ENCODE assay signal across 17 cellular contexts in genomic region chr17:56751145-56751743, GRCh38.
DNase-seq lines count a peak whose midpoint lies in the region; ATAC-seq, FAIRE-seq and TF ChIP-seq lines count a peak whose summit lies in the region.
"Had no signal": no experiment of that assay in that cellular context is flagged by ENCODE, and none has a peak within 500 bp of the region (broad histone marks: within the 10 kb centered on the region; RNA-seq: fewer than 3 reads in every experiment).

No MANE protein-coding gene starts in this region.

- TF ChIP-seq CTCF in AG04450 (IDR thresholded peaks at IDR 0.05; ENCODE audit: low read depth, low read length): peak; percentile 23; the same call in 1 of the 2 replicates
- TF ChIP-seq CTCF in HCT116 (IDR thresholded peaks at IDR 0.05 in 2 of 3, conservative IDR thresholded peaks at IDR 0.05 in 1 of 3; ENCODE audit: borderline replicate concordance in 1 of 3, insufficient read depth in 1 of 3, low read depth in 2 of 3, low read length in 2 of 3): peak in 2 of 3 experiments; percentile 18 to 31; a peak in 2 of 6 replicates
- no peak for TF ChIP-seq CTCF in WTC11 (IDR thresholded peaks at IDR 0.05)
- peak; percentile 21 for TF ChIP-seq CTCF in foreskin fibroblast (IDR thresholded peaks at IDR 0.05; ENCODE audit: low read depth, low read length)
- no peak for TF ChIP-seq CTCF in pancreas (IDR thresholded peaks at IDR 0.05)

- no peak overlapping the region for H3K4me2 ChIP-seq in HCT116 (ENCODE audit: low read length)

- peaks cover 5% of the 10 kb centered on the region for H3K9me3 Mint-ChIP-seq in WTC11
- H3K9me3 Mint-ChIP-seq: neural crest cell had no signal

- H3K9me3 ChIP-seq in AG04450 (ENCODE audit: control insufficient read depth, insufficient read depth, low read length) (no peaks in the 10 kb centered on the region), HCT116 (ENCODE audit: control insufficient read depth in 1 of 2, insufficient read depth in 1 of 2, low read depth in 1 of 2, low read length in 2 of 2) (no peaks in the 10 kb centered on the region), pancreas (no peaks in the 10 kb centered on the region)

- intact Hi-C loops in HCT116 (cut with micrococcal nuclease) (no loop called here), pancreas (cut with DNase I) (no loop called here)

- DNase-seq in AG04450 (ENCODE audit: low read depth, low spot score) (no peak), HCT116 (ENCODE audit: low read depth, low spot score) (no peak), WTC11 (ENCODE audit: low spot score) (no peak), foreskin fibroblast (no peak), hypothalamus (lab: John Stamatoyannopoulos, UW) (no peak), pancreas (no peak)
- no peak for DNase-seq in activated CD8-positive, alpha-beta memory T cell treated with anti-CD3 and anti-CD28 coated beads, Interleukin-2, amount 50 U/mL, for 4 hours
- DNase-seq: activated CD4-positive, alpha-beta T cell treated with anti-CD3 and anti-CD28 coated beads for 4 hours; dorsolateral prefrontal cortex; NCI-H526; stimulated activated CD4-positive, alpha-beta T cell treated with anti-CD3 and anti-CD28 coated beads, Interleukin-15, amount 100 ng/mL, for 24 hours; stimulated activated naive CD8-positive, alpha-beta T cell treated with anti-CD3 and anti-CD28 coated beads, Interleukin-15, Interleukin-2, amounts not matched to agents 100 U/mL and 50 U/mL, for 24 hours had no signal

- H3K4me3 Mint-ChIP-seq in WTC11: no peak overlapping the region
- H3K4me3 Mint-ChIP-seq: neural crest cell had no signal

- H2AFZ ChIP-seq in HCT116 (ENCODE audit: low read depth, low read length, poor library complexity, severe bottlenecking): no peak overlapping the region

- H3K79me2 ChIP-seq in HCT116 (ENCODE audit: insufficient read depth, low read length): no peaks in the 10 kb centered on the region

- no peaks in the 10 kb centered on the region for H3K9me2 ChIP-seq in HCT116 (ENCODE audit: insufficient read depth)

- no TSS peak for BruUV-seq in HCT116 (replicated peaks; lab: Mats Ljungman, UMichigan)

- RAD21 ChIA-PET in HCT116 (lab: Charles Lee; ENCODE audit: low non-redundant PET in 1 of 2, low total read pairs in 2 of 2, uncharacterized antibody in 2 of 2, unreplicated experiment in 2 of 2): no interaction called here

- no peak overlapping the region for H3K4me3 ChIP-seq in AG04450 (ENCODE audit: low read depth, low read length)
- no peak overlapping the region for H3K4me3 ChIP-seq in HCT116 (replicated peaks in 1 of 2; ENCODE audit: low read depth in 1 of 2, low read length in 2 of 2)
- H3K4me3 ChIP-seq in foreskin fibroblast (ENCODE audit: low read depth in 1 of 2, low read length in 2 of 2): no peak overlapping the region
- no peak overlapping the region for H3K4me3 ChIP-seq in pancreas
- H3K4me3 ChIP-seq: dorsolateral prefrontal cortex, GM12878 had no signal

- ATAC-seq in HCT116 (peak; percentile 48; the same call in 1 of the 2 replicates), WTC11 (no peak; the same call in 1 of the 2 replicates), pancreas (no peak), GM19463 (IDR thresholded peaks at IDR 0.05; ENCODE audit: unreplicated experiment) (no peak)
- ATAC-seq: activated naive CD4-positive, alpha-beta T cell treated with anti-CD3 and anti-CD28 coated beads, Interleukin-2, amount 50 U/mL, for 72 hours; GM12878; stimulated activated naive CD8-positive, alpha-beta T cell treated with anti-CD3 and anti-CD28 coated beads, Interleukin-15, Interleukin-2, amounts not matched to agents 100 U/mL and 50 U/mL, for 24 hours had no signal

- TF ChIP-seq RAD21 in HCT116 (IDR thresholded peaks at IDR 0.05; ENCODE audit: low read depth): no peak

- H3K4me1 ChIP-seq in HCT116 (ENCODE audit: control insufficient read depth in 1 of 2, insufficient read depth in 2 of 2, low read length in 2 of 2) (peaks cover 6 to 9% of the 10 kb centered on the region in 2 experiments; a peak in 2 of 4 replicates), pancreas (no peaks in the 10 kb centered on the region)

- no peaks in the 10 kb centered on the region for H3K27me3 Mint-ChIP-seq in WTC11 (ENCODE audit: low read depth)

- no peak overlapping the region for H3K9ac ChIP-seq in HCT116 (ENCODE audit: low read length)

- no peaks in the 10 kb centered on the region for H3K27me3 ChIP-seq in AG04450 (ENCODE audit: control insufficient read depth, insufficient read depth, low read length)
- no peaks in the 10 kb centered on the region for H3K27me3 ChIP-seq in HCT116 (ENCODE audit: insufficient read depth, low read length)
- H3K27me3 ChIP-seq in pancreas: no peaks in the 10 kb centered on the region

- CTCF ChIA-PET in AG04450 (lab: Charles Lee): interaction anchor here (0.6 to 0.9 kb wide), 2 partner anchors 13 to 58 kb away, joined by 4 read pairs; no protein-coding TSS in a partner anchor
- CTCF ChIA-PET in HCT116 (lab: Charles Lee): interaction anchor here (1.1 to 1.5 kb wide), 3 partner anchors 9 to 35 kb away, joined by 3 to 7 read pairs (median 3); no protein-coding TSS in a partner anchor
- CTCF ChIA-PET in WTC11 (lab: Charles Lee): interaction anchor here (0.9 to 3.1 kb wide), 4 partner anchors 27 to 49 kb away, joined by 3 to 26 read pairs (median 10); no protein-coding TSS in a partner anchor

- H4K20me1 ChIP-seq in HCT116 (ENCODE audit: insufficient read depth): no peaks in the 10 kb centered on the region

- POLR2A ChIA-PET in AG04450 (lab: Yijun Ruan, JAX) (interaction anchor here (0.6 kb wide), 1 partner anchor 1128 kb away, joined by 5 read pairs; no protein-coding TSS in a partner anchor), HCT116 (lab: Charles Lee) (no interaction called here), WTC11 (lab: Charles Lee) (no interaction called here)

- no peaks in the 10 kb centered on the region for H3K36me3 Mint-ChIP-seq in WTC11
- H3K36me3 Mint-ChIP-seq: activated naive CD4-positive, alpha-beta T cell treated with anti-CD3 and anti-CD28 coated beads, Interleukin-2, amount 50 U/mL, for 72 hours had no signal

- no peak overlapping the region for H3K27ac Mint-ChIP-seq in WTC11
- H3K27ac Mint-ChIP-seq: activated naive CD4-positive, alpha-beta T cell treated with anti-CD3 and anti-CD28 coated beads, Interleukin-2, amount 50 U/mL, for 72 hours had no signal

- no peak for TF ChIP-seq POLR2A in HCT116 (IDR thresholded peaks at IDR 0.05; ENCODE audit: borderline replicate concordance, extremely low read depth, insufficient read depth, insufficient read length)

- no peaks in the 10 kb centered on the region for H3K36me3 ChIP-seq in HCT116 (ENCODE audit: control insufficient read depth in 1 of 2, insufficient read depth in 2 of 2, low read length in 2 of 2)
- no peaks in the 10 kb centered on the region for H3K36me3 ChIP-seq in pancreas

- no peak for FAIRE-seq in pancreas (lab: Jason Lieb, UNC)
- FAIRE-seq: GM12878, islet of Langerhans had no signal

- H3K4me1 Mint-ChIP-seq in WTC11: peaks cover 7% of the 10 kb centered on the region

- H3K27ac ChIP-seq in AG04450 (ENCODE audit: low read depth, low read length) (no peak overlapping the region), HCT116 (ENCODE audit: low read depth, low read length) (no peak overlapping the region), pancreas (no peak overlapping the region)
- H3K27ac ChIP-seq: dorsolateral prefrontal cortex had no signal

- WGBS in pancreas, 2 donors: 69 to 72% methylated on average over 6 of the region's 6 CpGs

TF ChIP-seq in HCT116, 20 proteins besides CTCF, POLR2A, EP300 and RAD21:
- no peak for TF ChIP-seq SP1 (IDR thresholded peaks at IDR 0.05; ENCODE audit: low read depth)
- TF ChIP-seq ZFX (IDR thresholded peaks at IDR 0.05): no peak

TF ChIP-seq in WTC11, 78 proteins besides CTCF, POLR2A, EP300 and RAD21:
- TF ChIP-seq JUN (CRISPR knock-in tag; IDR thresholded peaks at IDR 0.05) (no peak), GTF2I (CRISPR knock-in tag; conservative IDR thresholded peaks at IDR 0.05) (peak; percentile 43; the same call in 1 of the 2 replicates)

Comparison
In these comparisons a context has a peak if more than half of its experiments do, and no peak if none do; other contexts are left out.
1. CTCF ChIP-seq: peak in AG04450 (single experiment), HCT116 (2 of 3) and foreskin fibroblast (single experiment); none in WTC11 (single experiment) and pancreas (0 of 4).